1 cellular context compared by ENCODE assay signal in the genomic region with DNA sequence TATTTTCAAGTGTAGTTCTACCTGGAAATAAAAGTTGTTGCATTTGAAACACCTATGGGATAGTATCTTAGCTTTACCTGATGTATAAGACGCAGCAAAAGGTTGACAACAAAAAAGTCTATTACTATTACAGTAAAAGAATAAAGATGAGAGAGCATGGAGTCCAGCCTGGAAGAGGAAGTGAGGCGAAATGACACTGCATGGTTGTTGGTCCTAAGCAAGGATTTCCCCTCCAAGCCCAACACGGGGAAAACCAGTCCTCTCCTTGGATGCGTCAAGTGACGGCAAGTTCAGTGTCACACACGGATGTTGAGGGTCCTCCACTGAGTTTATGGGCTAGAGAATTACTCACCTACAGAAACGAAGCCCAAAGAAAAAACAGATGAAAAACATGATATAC.
TF ChIP-seq lines count a peak whose summit lies in the region.

No MANE protein-coding gene starts in this region.

TF ChIP-seq in K562, 482 proteins besides CTCF, POLR2A, EP300 and RAD21:
- TF ChIP-seq HNRNPL (IDR thresholded peaks at IDR 0.05; ENCODE audit: low read depth, low read length): no peak
- TF ChIP-seq SPI1 (IDR thresholded peaks at IDR 0.05; ENCODE audit: borderline replicate concordance, low read depth, low read length): 0 out of 2 replicates have a peak, but pooled peaks have one; percentile 29
- TF ChIP-seq, protein P1, sequence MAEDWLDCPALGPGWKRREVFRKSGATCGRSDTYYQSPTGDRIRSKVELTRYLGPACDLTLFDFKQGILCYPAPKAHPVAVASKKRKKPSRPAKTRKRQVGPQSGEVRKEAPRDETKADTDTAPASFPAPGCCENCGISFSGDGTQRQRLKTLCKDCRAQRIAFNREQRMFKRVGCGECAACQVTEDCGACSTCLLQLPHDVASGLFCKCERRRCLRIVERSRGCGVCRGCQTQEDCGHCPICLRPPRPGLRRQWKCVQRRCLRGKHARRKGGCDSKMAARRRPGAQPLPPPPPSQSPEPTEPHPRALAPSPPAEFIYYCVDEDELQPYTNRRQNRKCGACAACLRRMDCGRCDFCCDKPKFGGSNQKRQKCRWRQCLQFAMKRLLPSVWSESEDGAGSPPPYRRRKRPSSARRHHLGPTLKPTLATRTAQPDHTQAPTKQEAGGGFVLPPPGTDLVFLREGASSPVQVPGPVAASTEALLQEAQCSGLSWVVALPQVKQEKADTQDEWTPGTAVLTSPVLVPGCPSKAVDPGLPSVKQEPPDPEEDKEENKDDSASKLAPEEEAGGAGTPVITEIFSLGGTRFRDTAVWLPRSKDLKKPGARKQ (CRISPR knock-in tag; IDR thresholded peaks at IDR 0.05): no peak
- peak; percentile 68 for TF ChIP-seq ZFP36 (IDR thresholded peaks at IDR 0.05; ENCODE audit: low read depth, low read length, partially characterized antibody)
